Comparison of ENCODE assay signal across 8 cellular contexts in genomic region chr9:113516840-113517577, GRCh38. TPM values are rescaled to one million over a fixed set of nuclear protein-coding genes. Genes with fewer than 3 reads are reported as not detected.
A peak's percentile ranks its signal among the peaks of the same experiment; 100 is the strongest.
DNase-seq lines count a peak whose midpoint lies in the region; ATAC-seq, FAIRE-seq and TF ChIP-seq lines count a peak whose summit lies in the region.

No MANE protein-coding gene starts in this region.

- TF ChIP-seq POLR2A in K562 (conservative IDR thresholded peaks at IDR 0.05) = no peak

- H3K27ac Mint-ChIP-seq in T-helper 2 cell treated with Interferon-gamma antibody and Interleukin-4, amounts not matched to agents 5 μg/mL and 100 μg/mL, for 36 hours = peak overlapping the region; percentile 93

- no peaks in the 10 kb centered on the region for H3K9me3 ChIP-seq in K562 (replicated peaks; ENCODE audit: control insufficient read depth, insufficient read depth, low read depth, low read length)
- H3K9me3 ChIP-seq in MG63 = no peaks in the 10 kb centered on the region

- H3K9me1 ChIP-seq in K562 (ENCODE audit: control insufficient read depth, insufficient read depth, low read length) = no peaks in the 10 kb centered on the region

- H3K36me3 ChIP-seq in K562 (ENCODE audit: control insufficient read depth, insufficient read depth, low read length) = no peaks in the 10 kb centered on the region
- H3K36me3 ChIP-seq in mesendoderm (ENCODE audit: control insufficient read depth, insufficient read depth, low read length) = no peaks in the 10 kb centered on the region
- no peaks in the 10 kb centered on the region for H3K36me3 ChIP-seq in MG63

- H3K4me3 ChIP-seq in K562 = no peak overlapping the region
- H3K4me3 ChIP-seq in mesendoderm (ENCODE audit: low read length) = no peak overlapping the region
- no peak overlapping the region for H3K4me3 ChIP-seq in MG63

- no peaks in the 10 kb centered on the region for H3K27me3 Mint-ChIP-seq in T-helper 2 cell treated with Interferon-gamma antibody and Interleukin-4, amounts not matched to agents 5 μg/mL and 100 μg/mL, for 36 hours (ENCODE audit: low read depth)

- in situ Hi-C loops in K562 (cut with MboI) = no loop called here

- H2BK120ac ChIP-seq in mesendoderm (ENCODE audit: low read depth, low read length) = no peak overlapping the region

- H3K36me3 Mint-ChIP-seq in T-helper 2 cell treated with Interferon-gamma antibody and Interleukin-4, amounts not matched to agents 5 μg/mL and 100 μg/mL, for 36 hours (ENCODE audit: low read depth) = peaks cover 17% of the 10 kb centered on the region

- no peak overlapping the region for H3K56ac ChIP-seq in mesendoderm (ENCODE audit: low read length)

- peak; percentile 86 for DNase-seq in T-helper 2 cell treated with Interferon-gamma antibody and Interleukin-4, amounts not matched to agents 5 μg/mL and 100 μg/mL, for 36 hours (ENCODE audit: low spot score)
- no peak for DNase-seq in K562 (ENCODE audit: extremely low read depth in 1 of 4, low spot score in 3 of 4)
- DNase-seq in stimulated activated CD4-positive, alpha-beta T cell treated with anti-CD3 and anti-CD28 coated beads, Interleukin-4, amount 100 ng/mL, for 4 hours = peak; percentile 53 to 66
- no peak for DNase-seq in mesendoderm
- no peak for DNase-seq in superior temporal gyrus (ENCODE audit: extremely low spot score)
- DNase-seq in MG63 = no peak

- BruUV-seq in K562 (replicated peaks; lab: Mats Ljungman, UMichigan) = no TSS peak

- no peak overlapping the region for H3K27ac ChIP-seq in K562 (ENCODE audit: extremely low read depth, low read depth, low read length)
- no peak overlapping the region for H3K27ac ChIP-seq in mesendoderm (ENCODE audit: low read depth, low read length)

- no peak overlapping the region for H2BK15ac ChIP-seq in mesendoderm (replicated peaks; ENCODE audit: low read depth)

- H3K4me1 ChIP-seq in K562 (replicated peaks in 1 of 2; ENCODE audit: control insufficient read depth in 2 of 2, insufficient read depth in 2 of 2, low read length in 2 of 2) (peaks cover 0 to 3% of the 10 kb centered on the region in 2 experiments; a peak in 1 of 5 replicates), mesendoderm (ENCODE audit: control insufficient read depth, low read depth, low read length) (no peaks in the 10 kb centered on the region)

- TF ChIP-seq CTCF in K562 (IDR thresholded peaks at IDR 0.05 in 2 of 3, conservative IDR thresholded peaks at IDR 0.05 in 1 of 3; ENCODE audit: insufficient read depth in 2 of 3, low read depth in 1 of 3, low read length in 3 of 3) = no peak

- WGBS in K562 (ENCODE audit: insufficient coverage, low coverage, missing lambda C conversion rate) = 2% methylated on average over 8 of the region's 8 CpGs
- no CpG with 5 or more reads among the region's 8 CpGs for WGBS in mesendoderm (ENCODE audit: extremely low coverage, insufficient coverage, low lambda C conversion rate)

- H3K4me2 ChIP-seq in K562 (ENCODE audit: insufficient read depth, low read length) = no peak overlapping the region
- no peak overlapping the region for H3K4me2 ChIP-seq in mesendoderm (ENCODE audit: low read length)

- POLR2A ChIA-PET in K562 (lab: Yijun Ruan, JAX) = interaction anchor here (0.6 to 1.1 kb wide), 2 partner anchors 19 to 24 kb away, joined by 3 read pairs; no protein-coding TSS in a partner anchor

- TF ChIP-seq RAD21 in K562 (CRISPR knock-in tag; conservative IDR thresholded peaks at IDR 0.05 in 1 of 2, IDR thresholded peaks at IDR 0.05 in 1 of 2) = no peak

- H2AFZ ChIP-seq in K562 (ENCODE audit: low read depth, low read length) = no peak overlapping the region

- intact Hi-C loops in K562 (cut with micrococcal nuclease) = no loop called here

- FAIRE-seq in K562 (lab: Jason Lieb, UNC) = no peak

- no peak overlapping the region for H3K4ac ChIP-seq in mesendoderm (ENCODE audit: low read depth, low read length)

- H3K4me3 Mint-ChIP-seq in T-helper 2 cell treated with Interferon-gamma antibody and Interleukin-4, amounts not matched to agents 5 μg/mL and 100 μg/mL, for 36 hours = peak overlapping the region; percentile 89

- no peak overlapping the region for H2AK5ac ChIP-seq in mesendoderm (ENCODE audit: low read length)

- H3K18ac ChIP-seq in mesendoderm (ENCODE audit: low read length) = no peak overlapping the region

- no peaks in the 10 kb centered on the region for H3K79me1 ChIP-seq in mesendoderm (ENCODE audit: low read length)

- H3K27me3 ChIP-seq in K562 (ENCODE audit: control insufficient read depth in 2 of 2, insufficient read depth in 2 of 2, low read length in 2 of 2) (peaks cover 25 to 55% of the 10 kb centered on the region in 2 experiments; a peak in 4 of 5 replicates), mesendoderm (ENCODE audit: insufficient read depth, low read length, poor library complexity) (no peaks in the 10 kb centered on the region), MG63 (no peaks in the 10 kb centered on the region)

- peaks cover 71% of the 10 kb centered on the region for H3K4me1 Mint-ChIP-seq in T-helper 2 cell treated with Interferon-gamma antibody and Interleukin-4, amounts not matched to agents 5 μg/mL and 100 μg/mL, for 36 hours (ENCODE audit: low read depth)

- no peak overlapping the region for H4K8ac ChIP-seq in mesendoderm (ENCODE audit: low read depth, low read length)

- no peak overlapping the region for H3K23ac ChIP-seq in mesendoderm (ENCODE audit: low read length)

- H3K9me3 Mint-ChIP-seq in T-helper 2 cell treated with Interferon-gamma antibody and Interleukin-4, amounts not matched to agents 5 μg/mL and 100 μg/mL, for 36 hours = no peaks in the 10 kb centered on the region

- H3K9ac ChIP-seq in K562 (ENCODE audit: insufficient read depth in 1 of 2, low read depth in 2 of 2, low read length in 2 of 2) (peak overlapping the region in 1 of 2 experiments; percentile 61; a peak in 1 of 4 replicates), mesendoderm (ENCODE audit: low read length) (no peak overlapping the region)

- no peak overlapping the region for H4K5ac ChIP-seq in mesendoderm (ENCODE audit: low read length)

- no peak overlapping the region for H2BK5ac ChIP-seq in mesendoderm (ENCODE audit: low read length)

- CTCF ChIA-PET in K562 (lab: Yijun Ruan, JAX; ENCODE audit: low intra/inter-chr PET ratio) = no interaction called here

- H3K79me2 ChIP-seq in K562 (ENCODE audit: control insufficient read depth, insufficient read depth, low read length) (no peaks in the 10 kb centered on the region), mesendoderm (ENCODE audit: control insufficient read depth, insufficient read depth, low read length) (no peaks in the 10 kb centered on the region)

- ATAC-seq in GM19025 (IDR thresholded peaks at IDR 0.05; ENCODE audit: low read depth, unreplicated experiment) = peak; percentile 86
- peak; percentile 80 for ATAC-seq in HG03066 (IDR thresholded peaks at IDR 0.05; ENCODE audit: low read depth, unreplicated experiment)
- peak; percentile 41 for ATAC-seq in K562

- no peaks in the 10 kb centered on the region for H4K20me1 ChIP-seq in K562 (replicated peaks; ENCODE audit: control insufficient read depth, insufficient read depth, low read length)

- TF ChIP-seq EP300 in K562 (IDR thresholded peaks at IDR 0.05; ENCODE audit: low read length) = no peak

TF ChIP-seq in K562, 482 proteins besides CTCF, POLR2A, EP300 and RAD21:
- TF ChIP-seq, protein P1, sequence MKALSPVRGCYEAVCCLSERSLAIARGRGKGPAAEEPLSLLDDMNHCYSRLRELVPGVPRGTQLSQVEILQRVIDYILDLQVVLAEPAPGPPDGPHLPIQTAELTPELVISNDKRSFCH (CRISPR knock-in tag; IDR thresholded peaks at IDR 0.05) = no peak
- TF ChIP-seq, protein P1 (tag; IDR thresholded peaks at IDR 0.05) = no peak
- TF ChIP-seq ZNF354B (CRISPR knock-in tag; IDR thresholded peaks at IDR 0.05) = no peak

RNA-seq across cellular contexts. Expression of gene RGS3, which starts 53.5 kb away (rescaled TPM):
- total RNA-seq in K562 (2011; cell fraction: chromatin; rRNA removed; ENCODE audit: low replicate concordance) = 1.8 and 5.3 TPM in 2 replicates
- total RNA-seq in K562 (2011; cell fraction: nucleolus; rRNA removed) = 3.2 and 3.3 TPM in 2 replicates
- total RNA-seq in K562 (2011; cell fraction: nucleoplasm; rRNA removed) = 2.8 and 3.2 TPM in 2 replicates
- total RNA-seq in K562 (2014; rRNA removed) (2.2 and 3.1 TPM in 2 replicates), K562 (2014; rRNA removed; fragmentation: Illumina TruSeq; extraction: Trizol) (0.95 and 1.1 TPM in 2 replicates), K562 (2015; rRNA removed; fragmentation: Illumina TruSeq; extraction: Trizol) (0.79 and 0.83 TPM in 2 replicates), K562 (2021) (2.9 and 3.0 TPM in 2 replicates)
- polyA plus RNA-seq in K562 (2011; rRNA removed) (0.65 and 0.67 TPM in 2 replicates), K562 (2014; fragmentation: Illumina TruSeq; extraction: Trizol) (2.1 TPM in 2 replicates), K562 (2014; fragmentation: Nextera tagmentation; extraction: Ambion mirVana) (under 1 TPM; 0.08 to 0.15 TPM), K562 (2014; rRNA removed) (1.7 TPM in 2 replicates)
- polyA plus RNA-seq in K562 (2011; cell fraction: cytosol; rRNA removed) = 0.66 and 0.88 TPM in 2 replicates
- polyA plus RNA-seq in K562 (2011; cell fraction: nucleus; rRNA removed) = 0.83 and 2.0 TPM in 2 replicates
- polyA plus RNA-seq in K562 (2012) = 1.9 and 18.5 TPM in 2 replicates
- 0.27 and 0.81 TPM in 2 replicates for polyA minus RNA-seq in K562 (2011; rRNA and poly(A)+ RNA removed)
- 0.95 and 2.0 TPM in 2 replicates for polyA minus RNA-seq in K562 (2011; cell fraction: cytosol; rRNA and poly(A)+ RNA removed)
- polyA minus RNA-seq in K562 (2011; cell fraction: nucleus; rRNA and poly(A)+ RNA removed) = 1.4 and 1.9 TPM in 2 replicates
- polyA plus RNA-seq in mesendoderm (2013, experiment 1 of 2) = 13.4 TPM
- 13.5 TPM for polyA plus RNA-seq in mesendoderm (2013, experiment 2 of 2)
- 96.9 and 148 TPM in 2 replicates for total RNA-seq in MG63 (2014; rRNA removed; shearing (Covaris generic); ENCODE audit: low replicate concordance)

Comparison
In these comparisons a context has a peak if more than half of its experiments do, and no peak if none do; other contexts are left out.
1. DNase-seq: peak in T-helper 2 cell treated with Interferon-gamma antibody and Interleukin-4, amounts not matched to agents 5 μg/mL and 100 μg/mL, for 36 hours (single experiment) and stimulated activated CD4-positive, alpha-beta T cell treated with anti-CD3 and anti-CD28 coated beads, Interleukin-4, amount 100 ng/mL, for 4 hours (2 of 2); none in K562 (0 of 4), mesendoderm (single experiment), superior temporal gyrus (single experiment) and MG63 (single experiment).
2. RNA of gene RGS3, which starts 53.5 kb away (total RNA-seq): 96.9 to 148 TPM in MG63; 0.79 to 5.3 TPM in K562; every median in the first group is over 10 times any median in the second.
3. Peak in every context shown above with its lines, with median percentiles within 50 percentile points of each other: ATAC-seq.